ENCODE assay signal across 8 cellular contexts in the genomic region with DNA sequence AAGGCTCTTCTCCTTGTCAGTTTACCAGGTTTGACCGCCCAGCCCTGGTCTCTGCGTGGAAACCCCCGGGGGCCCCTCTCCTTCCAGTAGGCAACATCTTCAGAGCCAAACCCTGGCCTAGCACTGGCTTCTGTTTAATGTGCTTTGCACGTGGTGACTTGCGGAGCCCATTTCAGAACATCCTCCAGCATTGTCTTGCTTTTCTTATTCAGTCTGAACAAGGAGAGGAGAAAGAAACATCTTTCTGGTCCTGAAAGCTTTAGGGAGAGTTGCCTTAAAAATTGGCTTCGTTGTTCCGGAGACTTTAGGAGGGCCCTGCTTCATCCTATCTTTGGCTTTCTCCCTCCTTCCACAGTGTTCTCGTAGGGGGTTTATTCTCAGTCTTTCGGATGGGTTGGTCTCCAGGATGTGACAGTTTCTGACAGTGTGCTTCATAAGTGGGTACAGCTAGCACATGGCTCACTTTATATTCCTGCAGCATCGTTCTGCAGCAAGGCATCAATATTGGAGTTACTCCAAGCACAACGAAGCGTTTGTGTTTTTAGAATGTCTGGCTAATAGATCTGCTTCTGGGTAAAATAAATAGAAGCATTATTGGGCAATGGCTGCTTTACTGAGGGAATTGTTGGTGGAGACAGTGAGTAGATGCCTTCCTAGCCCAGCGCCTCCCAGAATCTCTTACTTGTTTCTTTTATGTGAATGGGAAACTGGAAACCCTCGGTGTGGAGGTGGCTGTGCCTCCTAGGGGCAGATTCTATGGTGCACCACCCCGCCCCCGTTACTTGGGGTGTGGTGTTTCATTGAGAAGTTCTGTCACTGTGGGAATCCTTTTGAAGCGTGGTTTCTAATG. TPM values are rescaled to one million over a fixed set of nuclear protein-coding genes. Genes with fewer than 3 reads are reported as not detected.
DNase-seq lines count a peak whose midpoint lies in the region; ATAC-seq and TF ChIP-seq lines count a peak whose summit lies in the region.

No MANE protein-coding gene starts in this region.

- H2BK5ac ChIP-seq in IMR-90 (ENCODE audit: low read depth, low read length, poor library complexity, severe bottlenecking): peak overlapping the region; percentile 77

- H2BK20ac ChIP-seq in IMR-90 (ENCODE audit: low read depth, low read length): peak overlapping the region; percentile 23

- peak overlapping the region; percentile 94 for H2AK5ac ChIP-seq in IMR-90 (ENCODE audit: low read depth, low read length)

- peaks cover 10 to 40% of the 10 kb centered on the region in 2 experiments; a peak in 3 of 4 replicates for H3K79me1 ChIP-seq in IMR-90 (ENCODE audit: low read depth in 1 of 2, low read length in 2 of 2)

- dilution Hi-C loops in IMR-90 (cut with HindIII; ENCODE audit: low sequenced_read_pairs, unreplicated experiment): no loop called here

- H3K36me3 ChIP-seq in IMR-90 (ENCODE audit: control insufficient read depth, insufficient read depth, low read length) (peaks cover 2% of the 10 kb centered on the region; the same call in 1 of the 2 replicates), kidney epithelial cell (ENCODE audit: control insufficient read depth, insufficient read depth, low read length) (no peaks in the 10 kb centered on the region)

- H3K4ac ChIP-seq in IMR-90 (ENCODE audit: low read depth, low read length): peak overlapping the region; percentile 94

- peak overlapping the region; percentile 77 for H4K5ac ChIP-seq in IMR-90 (ENCODE audit: low read depth, low read length)

- BruUV-seq in IMR-90 (replicated peaks; lab: Mats Ljungman, UMichigan): no TSS peak

- ATAC-seq in IMR-90 (ENCODE audit: low read depth) (peak; percentile 33), HG03159 (IDR thresholded peaks at IDR 0.05; ENCODE audit: unreplicated experiment) (no peak)

- H3K4me2 ChIP-seq in IMR-90 (ENCODE audit: low read depth, low read length): peak overlapping the region; percentile 96

- TF ChIP-seq RAD21 in IMR-90 (IDR thresholded peaks at IDR 0.05; ENCODE audit: low read length): peak; percentile 49

- H3K9me1 ChIP-seq in IMR-90 (ENCODE audit: insufficient read depth, low read length): peaks cover 7% of the 10 kb centered on the region

- H4K8ac ChIP-seq in IMR-90 (ENCODE audit: low read depth in 2 of 2, low read length in 2 of 2): peak overlapping the region; percentile 79 to 93; a peak in 2 of 4 replicates

- intact Hi-C loops in IMR-90 (cut with micrococcal nuclease): loop anchor here (2.0 to 10.0 kb wide), 9 partner anchors 28 to 530 kb away; no protein-coding TSS in a partner anchor

- H3K9ac ChIP-seq in IMR-90 (ENCODE audit: low read depth, low read length): peak overlapping the region; percentile 100

- TF ChIP-seq CTCF in IMR-90 (conservative IDR thresholded peaks at IDR 0.05; ENCODE audit: low read depth, low read length): peak; percentile 29
- peak; percentile 29 for TF ChIP-seq CTCF in astrocyte of the spinal cord (IDR thresholded peaks at IDR 0.05; ENCODE audit: low read depth, low read length)
- peak; percentile 41 for TF ChIP-seq CTCF in kidney epithelial cell (IDR thresholded peaks at IDR 0.05; ENCODE audit: insufficient read depth, low read length, poor library complexity, severe bottlenecking)

- CTCF ChIA-PET in IMR-90 (lab: Yijun Ruan, JAX): no interaction called here

- peak overlapping the region; percentile 99 for H3K23ac ChIP-seq in IMR-90 (ENCODE audit: low read depth, low read length)

- H3K18ac ChIP-seq in IMR-90 (ENCODE audit: low read depth, low read length): peak overlapping the region; percentile 95

- H2BK15ac ChIP-seq in IMR-90 (ENCODE audit: low read depth, low read length): peak overlapping the region; percentile 77; the same call in 1 of the 3 replicates

- peaks cover 49% of the 10 kb centered on the region for H4K20me1 ChIP-seq in IMR-90 (ENCODE audit: insufficient read depth, low read length)

- DNase-seq in COR-L47 (lab: John Stamatoyannopoulos, UW) (peak; percentile 59), IMR-90 (peak; percentile 77), astrocyte of the spinal cord (ENCODE audit: low read depth, low spot score) (peak; percentile 60), kidney epithelial cell (ENCODE audit: low read depth) (no peak), stromal cell of bone marrow (ENCODE audit: low read depth) (peak; percentile 43), GM19240 (ENCODE audit: insufficient read length, low spot score) (no peak), GM19238 (ENCODE audit: insufficient read length, low spot score) (no peak)

- H3K4me3 ChIP-seq in IMR-90 (ENCODE audit: insufficient read depth, low read depth, low read length): peak overlapping the region; percentile 95
- peak overlapping the region; percentile 64 for H3K4me3 ChIP-seq in astrocyte of the spinal cord (ENCODE audit: low read depth, low read length)
- H3K4me3 ChIP-seq in kidney epithelial cell (ENCODE audit: low read depth, low read length): peak overlapping the region; percentile 56

- in situ Hi-C loops in IMR-90 (cut with MboI; ENCODE audit: low sequenced_read_pairs): loop anchor here (10.0 to 25.0 kb wide), 4 partner anchors 250 to 693 kb away; no protein-coding TSS in a partner anchor
- in situ Hi-C loops in astrocyte of the spinal cord (cut with HindIII; ENCODE audit: low sequenced_read_pairs): no loop called here

- POLR2A ChIA-PET in IMR-90 (lab: Charles Lee; ENCODE audit: unreplicated experiment): no interaction called here

- H3K56ac ChIP-seq in IMR-90 (ENCODE audit: extremely low read depth, insufficient read depth, low read length): peak overlapping the region; percentile 91

- H3K27me3 ChIP-seq in IMR-90 (ENCODE audit: control insufficient read depth, insufficient read depth, low read length) (no peaks in the 10 kb centered on the region), kidney epithelial cell (ENCODE audit: control insufficient read depth, insufficient read depth, low read length) (no peaks in the 10 kb centered on the region)

- peak overlapping the region; percentile 0 for H4K91ac ChIP-seq in IMR-90 (ENCODE audit: insufficient read depth, low read depth, low read length)

- peak overlapping the region; percentile 12 for H2AFZ ChIP-seq in IMR-90 (replicated peaks; ENCODE audit: low read length, poor library complexity)

- peaks cover 8% of the 10 kb centered on the region for H3K4me1 ChIP-seq in IMR-90 (ENCODE audit: control insufficient read depth, insufficient read depth, low read length)

- WGBS in IMR-90 (ENCODE audit: extremely low coverage in 2 of 2, insufficient read length in 1 of 2), 2 experiments: 0% methylated on average over 1 of the region's 17 CpGs; no CpG with 5 or more reads in 1 of the 2 experiments

- peak overlapping the region; percentile 97 for H2AK9ac ChIP-seq in IMR-90 (replicated peaks; ENCODE audit: low read depth, low read length, poor library complexity)

- peak overlapping the region; percentile 90 for H3K27ac ChIP-seq in IMR-90 (ENCODE audit: insufficient read depth, low read length)

- H3K9me3 ChIP-seq in IMR-90 (ENCODE audit: control insufficient read depth, insufficient read depth, low read length): no peaks in the 10 kb centered on the region

- H2BK120ac ChIP-seq in IMR-90 (ENCODE audit: low read depth, low read length): peak overlapping the region; percentile 64

- TF ChIP-seq POLR2A in IMR-90 (IDR thresholded peaks at IDR 0.05; ENCODE audit: low read depth, low read length): no peak

- peak overlapping the region; percentile 92 for H3K14ac ChIP-seq in IMR-90 (replicated peaks; ENCODE audit: low read depth, low read length)

TF ChIP-seq in IMR-90, 13 proteins besides CTCF, POLR2A, EP300 and RAD21:
- peak; percentile 89 for TF ChIP-seq CEBPB (IDR thresholded peaks at IDR 0.05; ENCODE audit: low read depth, low read length)
- TF ChIP-seq NFE2L2 (IDR thresholded peaks at IDR 0.05; ENCODE audit: low read depth, low read length): no peak
- no peak for TF ChIP-seq MAFK (IDR thresholded peaks at IDR 0.05; ENCODE audit: low read depth, low read length)
- no peak for TF ChIP-seq RFX5 (IDR thresholded peaks at IDR 0.05; ENCODE audit: low read depth, low read length)
- peak; percentile 28; the same call in 1 of the 2 replicates for TF ChIP-seq SMC3 (IDR thresholded peaks at IDR 0.05; ENCODE audit: low read depth, low read length)
- peak; percentile 70; the same call in 1 of the 2 replicates for TF ChIP-seq MXI1 (IDR thresholded peaks at IDR 0.05; ENCODE audit: borderline replicate concordance, low read depth, low read length)
- TF ChIP-seq, protein P1, sequence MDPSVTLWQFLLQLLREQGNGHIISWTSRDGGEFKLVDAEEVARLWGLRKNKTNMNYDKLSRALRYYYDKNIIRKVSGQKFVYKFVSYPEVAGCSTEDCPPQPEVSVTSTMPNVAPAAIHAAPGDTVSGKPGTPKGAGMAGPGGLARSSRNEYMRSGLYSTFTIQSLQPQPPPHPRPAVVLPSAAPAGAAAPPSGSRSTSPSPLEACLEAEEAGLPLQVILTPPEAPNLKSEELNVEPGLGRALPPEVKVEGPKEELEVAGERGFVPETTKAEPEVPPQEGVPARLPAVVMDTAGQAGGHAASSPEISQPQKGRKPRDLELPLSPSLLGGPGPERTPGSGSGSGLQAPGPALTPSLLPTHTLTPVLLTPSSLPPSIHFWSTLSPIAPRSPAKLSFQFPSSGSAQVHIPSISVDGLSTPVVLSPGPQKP (IDR thresholded peaks at IDR 0.05; ENCODE audit: borderline replicate concordance, low read depth, low read length): no peak
- TF ChIP-seq RCOR1 (IDR thresholded peaks at IDR 0.05; ENCODE audit: insufficient replicate concordance, low read length): no peak

RNA-seq across cellular contexts. Expression of a gene that starts 1.8 kb away (rescaled TPM):
- 48.3 and 57.0 TPM in 2 replicates for total RNA-seq in IMR-90 (2012; rRNA removed)
- 32.6 and 39.6 TPM in 2 replicates for polyA plus RNA-seq in IMR-90 (2012; rRNA removed)
- 25.4 and 27.9 TPM in 2 replicates for polyA plus RNA-seq in IMR-90 (2012; cell fraction: cytosol; rRNA removed)
- polyA plus RNA-seq in IMR-90 (2012; cell fraction: nucleus; rRNA removed; ENCODE audit: low replicate concordance): 49.5 and 91.9 TPM in 2 replicates
- total RNA-seq in kidney epithelial cell: 135 and 147 TPM in 2 replicates

RNA-seq across cellular contexts. Expression of a gene that starts 32.3 kb away (rescaled TPM):
- not detected in 2 replicates for total RNA-seq in IMR-90 (2012; rRNA removed)
- polyA plus RNA-seq in IMR-90 (2012; rRNA removed): not detected in 2 replicates
- polyA plus RNA-seq in IMR-90 (2012; cell fraction: cytosol; rRNA removed): not detected in 2 replicates
- not detected in 2 replicates for polyA plus RNA-seq in IMR-90 (2012; cell fraction: nucleus; rRNA removed; ENCODE audit: low replicate concordance)
- not detected in 2 replicates for total RNA-seq in kidney epithelial cell

Comparison
In these comparisons a context has a peak if more than half of its experiments do, and no peak if none do; other contexts are left out.
1. DNase-seq: peak in COR-L47 (single experiment), IMR-90 (single experiment), astrocyte of the spinal cord (single experiment) and stromal cell of bone marrow (single experiment); none in kidney epithelial cell (single experiment), GM19240 (single experiment) and GM19238 (single experiment).
2. Peak in every context shown above with its lines, with median percentiles within 50 percentile points of each other: H3K4me3 ChIP-seq and CTCF ChIP-seq.